8 cellular contexts compared by ENCODE assay signal in the genomic region with DNA sequence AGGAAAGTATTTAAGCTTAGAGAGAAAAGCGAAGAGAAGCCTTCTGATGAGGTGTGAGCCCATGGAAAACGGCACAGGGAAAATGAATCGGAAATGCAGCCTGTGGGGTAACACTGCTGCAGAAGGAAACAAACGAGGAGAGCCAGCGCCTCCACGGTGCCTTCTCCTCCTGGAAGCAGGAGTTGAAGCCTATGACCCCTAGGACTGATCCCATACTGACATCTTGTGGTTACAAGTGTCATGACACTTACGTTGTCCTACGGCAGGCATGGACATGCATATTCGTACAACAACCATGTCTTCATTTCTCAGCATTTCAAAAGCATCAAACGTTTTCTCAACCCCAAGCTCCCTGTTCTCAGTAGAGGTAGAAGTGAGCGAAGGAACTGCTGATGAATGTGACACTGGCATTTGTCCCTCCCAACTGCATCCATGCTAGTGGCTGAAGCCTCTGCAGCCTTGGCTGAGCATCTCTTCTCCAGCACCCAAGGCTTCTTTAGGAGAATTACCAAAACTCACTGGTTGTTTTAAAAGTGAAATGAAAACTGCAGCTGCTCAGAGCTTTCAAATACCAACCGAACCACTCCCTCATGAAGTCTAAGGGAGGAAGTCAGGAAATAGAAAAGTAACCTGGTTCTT.
DNase-seq lines count a peak whose midpoint lies in the region; ATAC-seq and TF ChIP-seq lines count a peak whose summit lies in the region.

No MANE protein-coding gene starts in this region.

- H3K27me3 ChIP-seq in Peyer's patch (no peaks in the 10 kb centered on the region), right cardiac atrium (ENCODE audit: control insufficient read depth, insufficient read depth) (no peaks in the 10 kb centered on the region), rectal smooth muscle tissue (ENCODE audit: control insufficient read depth, insufficient read depth, low read length) (no peaks in the 10 kb centered on the region)

- DNase-seq in DMS53 treated with DMSO at 0.1 percent for 48 hours (lab: John Stamatoyannopoulos, UW; ENCODE audit: unreplicated experiment) (peak; percentile 82), Peyer's patch (peak; percentile 19 to 69 (median 58)), anterior cingulate cortex (lab: John Stamatoyannopoulos, UW) (peak in 52 of 58 donors; percentile 15 to 80 (median 52)), right cardiac atrium (peak; percentile 55 to 84 (median 77))

- H3K9ac ChIP-seq in rectal smooth muscle tissue (ENCODE audit: low read length), result no peak overlapping the region

- H3K4me1 ChIP-seq in Peyer's patch (no peaks in the 10 kb centered on the region), right cardiac atrium (ENCODE audit: control insufficient read depth, insufficient read depth, low read length) (peaks cover 9% of the 10 kb centered on the region), rectal smooth muscle tissue (ENCODE audit: control insufficient read depth, insufficient read depth, low read length) (peaks cover 31% of the 10 kb centered on the region)

- H3K4me3 ChIP-seq in Peyer's patch (no peak overlapping the region), right cardiac atrium (ENCODE audit: low read length) (no peak overlapping the region), rectal smooth muscle tissue (ENCODE audit: low read length) (no peak overlapping the region)

- H3K36me3 ChIP-seq in Peyer's patch (no peaks in the 10 kb centered on the region), rectal smooth muscle tissue (ENCODE audit: control insufficient read depth, insufficient read depth, low read length) (no peaks in the 10 kb centered on the region)

- peak; percentile 83 for TF ChIP-seq CTCF in LNCAP (IDR thresholded peaks at IDR 0.05)
- peak; percentile 47 to 94 (median 81) for TF ChIP-seq CTCF in Peyer's patch (IDR thresholded peaks at IDR 0.05)

- intact Hi-C loops in right cardiac atrium (cut with DNase I), result loop anchor here in 1 of 4 donors (5.0 kb wide), 1 partner anchor 823 kb away; no protein-coding TSS in a partner anchor

- ATAC-seq in GM21619 (IDR thresholded peaks at IDR 0.05; ENCODE audit: unreplicated experiment) (peak; percentile 91), right cardiac atrium (peak; percentile 73 to 83), GM18870 (IDR thresholded peaks at IDR 0.05; ENCODE audit: unreplicated experiment) (no peak)

- 15% methylated on average over 12 of the region's 12 CpGs for WGBS in right cardiac atrium

- H3K27ac ChIP-seq in Peyer's patch (no peak overlapping the region), right cardiac atrium (ENCODE audit: low read length) (no peak overlapping the region), rectal smooth muscle tissue (ENCODE audit: low read depth, low read length) (peak overlapping the region; percentile 62)

- TF ChIP-seq POLR2A in Peyer's patch (IDR thresholded peaks at IDR 0.05), result no peak

- H3K9me3 ChIP-seq in Peyer's patch (no peaks in the 10 kb centered on the region), right cardiac atrium (ENCODE audit: control insufficient read depth, low read length) (no peaks in the 10 kb centered on the region)
